Comparison of ENCODE assay signal across 15 cellular contexts in the genomic region with DNA sequence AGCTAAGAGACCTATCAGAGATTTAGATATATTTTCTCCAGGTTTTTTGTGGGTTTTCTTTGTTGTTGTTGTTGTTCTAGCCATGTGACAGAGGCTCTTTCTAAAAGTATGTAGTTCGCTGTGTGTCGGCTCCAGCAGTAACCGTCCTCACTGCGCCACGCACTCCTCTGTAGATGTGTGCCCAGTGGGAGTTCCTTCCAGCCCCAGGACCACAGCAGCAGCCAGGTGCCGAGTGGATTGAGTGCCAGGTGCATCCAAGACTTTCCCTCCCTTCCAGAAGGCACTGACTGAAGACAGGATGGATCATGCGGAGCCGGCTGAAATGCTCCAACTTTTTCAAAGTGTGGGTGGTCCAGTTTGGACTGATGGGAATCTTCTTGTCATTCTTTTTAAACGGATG. TPM values are rescaled to one million over a fixed set of nuclear protein-coding genes. Genes with fewer than 3 reads are reported as not detected.
A peak's percentile ranks its signal among the peaks of the same experiment; 100 is the strongest.
DNase-seq lines count a peak whose midpoint lies in the region; ATAC-seq and TF ChIP-seq lines count a peak whose summit lies in the region.
"Had no signal": no experiment of that assay in that cellular context is flagged by ENCODE, and none has a peak within 500 bp of the region (broad histone marks: within the 10 kb centered on the region; RNA-seq: fewer than 3 reads in every experiment).

No MANE protein-coding gene starts in this region.

- H3K9me3 Mint-ChIP-seq in WTC11 (no peaks in the 10 kb centered on the region), memory B cell (no peaks in the 10 kb centered on the region)

- H3K36me3 Mint-ChIP-seq in WTC11, result peaks cover 21% of the 10 kb centered on the region
- peaks cover 24% of the 10 kb centered on the region for H3K36me3 Mint-ChIP-seq in memory B cell

- DNase-seq in left ventricle myocardium superior (peak; percentile 3), Right ventricle myocardium inferior (ENCODE audit: missing footprints) (no peak), WTC11 (ENCODE audit: low spot score) (no peak), memory B cell (ENCODE audit: low spot score in 2 of 2) (no peak), DMS79 treated with DMSO at 0.1 percent for 48 hours (lab: John Stamatoyannopoulos, UW) (no peak)
- DNase-seq: C1 segment of cervical spinal cord, MV-4-11, NCI-H1417 treated with DMSO at 0.1 percent for 48 hours, NCI-H2029, NCI-H524 had no signal

- H3K27me3 Mint-ChIP-seq in WTC11 (ENCODE audit: low read depth) (peaks cover 12% of the 10 kb centered on the region), memory B cell (peaks cover 6% of the 10 kb centered on the region)

- H3K4me1 Mint-ChIP-seq in WTC11 (peaks cover 15% of the 10 kb centered on the region), memory B cell (peaks cover 11% of the 10 kb centered on the region)

- POLR2A ChIA-PET in WTC11 (lab: Charles Lee), result no interaction called here

- H3K27ac Mint-ChIP-seq in WTC11 (peak overlapping the region; percentile 51; the same call in 1 of the 2 replicates), memory B cell (peak overlapping the region; percentile 43)

- intact Hi-C loops in left ventricle myocardium superior (cut with micrococcal nuclease), result no loop called here
- intact Hi-C loops in Right ventricle myocardium inferior (cut with DNase I), result no loop called here

- CTCF ChIA-PET in WTC11 (lab: Charles Lee), result no interaction called here

- H3K4me3 Mint-ChIP-seq in WTC11, result no peak overlapping the region
- H3K4me3 Mint-ChIP-seq in memory B cell, result no peak overlapping the region

- ATAC-seq in left ventricle myocardium superior (no peak), Right ventricle myocardium inferior (no peak), WTC11 (no peak), memory B cell (ENCODE audit: low read depth) (no peak), GM18517 (IDR thresholded peaks at IDR 0.05; ENCODE audit: unreplicated experiment) (no peak), HG03159 (IDR thresholded peaks at IDR 0.05; ENCODE audit: unreplicated experiment) (no peak), HG02870 (IDR thresholded peaks at IDR 0.05; ENCODE audit: unreplicated experiment) (no peak)

- no peak for TF ChIP-seq CTCF in WTC11 (IDR thresholded peaks at IDR 0.05)

TF ChIP-seq in WTC11, 78 proteins besides CTCF, POLR2A, EP300 and RAD21:
- TF ChIP-seq, protein P1, sequence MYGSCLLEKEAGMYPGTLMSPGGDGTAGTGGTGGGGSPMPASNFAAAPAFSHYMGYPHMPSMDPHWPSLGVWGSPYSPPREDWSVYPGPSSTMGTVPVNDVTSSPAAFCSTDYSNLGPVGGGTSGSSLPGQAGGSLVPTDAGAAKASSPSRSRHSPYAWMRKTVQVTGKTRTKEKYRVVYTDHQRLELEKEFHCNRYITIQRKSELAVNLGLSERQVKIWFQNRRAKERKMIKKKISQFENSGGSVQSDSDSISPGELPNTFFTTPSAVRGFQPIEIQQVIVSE (CRISPR knock-in tag; IDR thresholded peaks at IDR 0.05; ENCODE audit: borderline replicate concordance), result no peak
- no peak for TF ChIP-seq RELA (CRISPR knock-in tag; IDR thresholded peaks at IDR 0.05; ENCODE audit: borderline replicate concordance)
- no peak for TF ChIP-seq PRRX2 (CRISPR knock-in tag; IDR thresholded peaks at IDR 0.05)
- TF ChIP-seq TP53 (CRISPR knock-in tag; IDR thresholded peaks at IDR 0.05), result no peak
- no peak for TF ChIP-seq HMGA2 (CRISPR knock-in tag; IDR thresholded peaks at IDR 0.05)

RNA-seq across cellular contexts. Expression of gene WDR86, which starts 31.8 kb away (rescaled TPM):
- total RNA-seq in left ventricle myocardium superior (0.37 TPM), Right ventricle myocardium inferior (0.41 TPM), WTC11 (2021) (24.4 to 32.4 TPM (median 30.7 TPM) in 3 replicates)
- total RNA-seq: H4, SK-MEL-5 had no signal

RNA-seq across cellular contexts. Expression of gene NUB1, which starts 36.4 kb away (rescaled TPM):
- total RNA-seq in left ventricle myocardium superior, result 36.5 TPM
- total RNA-seq in Right ventricle myocardium inferior, result 31.3 TPM
- total RNA-seq in WTC11 (2021), result 31.2 to 38.3 TPM (median 33.5 TPM) in 3 replicates

Comparison
In these comparisons a context has a peak if more than half of its experiments do, and no peak if none do; other contexts are left out.
1. RNA of gene WDR86, which starts 31.8 kb away (total RNA-seq): 24.4 to 32.4 TPM in WTC11; 0.41 TPM in Right ventricle myocardium inferior (single experiment) and 0.37 TPM in left ventricle myocardium superior (single experiment); every median in the first group is over 10 times any median in the second.